Comparison of ENCODE assay signal across 14 cellular contexts in genomic region chr5:74625742-74626241, GRCh38. TPM values are rescaled to one million over a fixed set of nuclear protein-coding genes. Genes with fewer than 3 reads are reported as not detected.
DNase-seq lines count a peak whose midpoint lies in the region; ATAC-seq and TF ChIP-seq lines count a peak whose summit lies in the region.
"Had no signal": no experiment of that assay in that cellular context is flagged by ENCODE, and none has a peak within 500 bp of the region (broad histone marks: within the 10 kb centered on the region; RNA-seq: fewer than 3 reads in every experiment).

No MANE protein-coding gene starts in this region.

- H3K79me2 ChIP-seq in PC-9 (ENCODE audit: low read depth): peaks cover 42% of the 10 kb centered on the region
- no peaks in the 10 kb centered on the region for H3K79me2 ChIP-seq in Karpas-422 (ENCODE audit: low read length)

- CTCF ChIA-PET in PC-9 (lab: Charles Lee): no interaction called here

- H3K9me2 ChIP-seq in PC-9 (ENCODE audit: insufficient read depth): no peaks in the 10 kb centered on the region
- no peaks in the 10 kb centered on the region for H3K9me2 ChIP-seq in Karpas-422 (replicated peaks; ENCODE audit: insufficient read depth, low read length)

- TF ChIP-seq CTCF in PC-9 (conservative IDR thresholded peaks at IDR 0.05): peak; percentile 48
- peak; percentile 40 for TF ChIP-seq CTCF in epithelial cell of proximal tubule (conservative IDR thresholded peaks at IDR 0.05; ENCODE audit: low read depth, low read length)
- peak; percentile 25 for TF ChIP-seq CTCF in progenitor cell of endocrine pancreas (IDR thresholded peaks at IDR 0.05; ENCODE audit: unreplicated experiment)

- H3K27ac ChIP-seq in PC-9 (peak overlapping the region; percentile 94), Karpas-422 (ENCODE audit: low read length) (no peak overlapping the region)
- H3K27ac ChIP-seq: A549, heart left ventricle had no signal

- H3K27ac Mint-ChIP-seq in progenitor cell of endocrine pancreas: no peak overlapping the region
- H3K27ac Mint-ChIP-seq: activated CD8-positive, alpha-beta T cell treated with anti-CD3 and anti-CD28 coated beads for 36 hours had no signal

- POLR2A ChIA-PET in PC-9 (lab: Charles Lee; ENCODE audit: unreplicated experiment): no interaction called here

- no peaks in the 10 kb centered on the region for H3K27me3 Mint-ChIP-seq in progenitor cell of endocrine pancreas

- H3K4me1 ChIP-seq in PC-9 (replicated peaks; ENCODE audit: insufficient read depth): peaks cover 88% of the 10 kb centered on the region
- H3K4me1 ChIP-seq in Karpas-422 (ENCODE audit: low read length): peaks cover 4% of the 10 kb centered on the region; the same call in 1 of the 2 replicates

- H3K4me2 ChIP-seq in PC-9 (peak overlapping the region; percentile 71), Karpas-422 (ENCODE audit: low read depth, low read length, poor library complexity, severe bottlenecking) (no peak overlapping the region)

- DNase-seq in NCI-H1105 treated with DMSO at 0.1 percent for 48 hours (lab: John Stamatoyannopoulos, UW) (peak; percentile 10), NCI-H1105 (lab: John Stamatoyannopoulos, UW) (no peak), PC-9 (no peak), epithelial cell of proximal tubule (ENCODE audit: low read depth) (no peak), progenitor cell of endocrine pancreas (ENCODE audit: low spot score, unreplicated experiment) (no peak), NCI-H2227 (lab: John Stamatoyannopoulos, UW; ENCODE audit: unreplicated experiment) (no peak), Karpas-422 (no peak)
- DNase-seq: activated CD8-positive, alpha-beta T cell treated with anti-CD3 and anti-CD28 coated beads for 36 hours; heart left ventricle; naive B cell; NCI-H1092; SHP77 had no signal

- ATAC-seq in HG02840 (IDR thresholded peaks at IDR 0.05; ENCODE audit: low FRiP score, unreplicated experiment): no peak
- ATAC-seq: activated CD8-positive, alpha-beta T cell treated with anti-CD3 and anti-CD28 coated beads for 36 hours had no signal

- peaks cover 46% of the 10 kb centered on the region for H3K4me1 Mint-ChIP-seq in progenitor cell of endocrine pancreas (ENCODE audit: low read depth)

- peaks cover 59% of the 10 kb centered on the region for H3F3A ChIP-seq in PC-9 (ENCODE audit: insufficient read depth, low read depth)

- H3K4me3 ChIP-seq in PC-9 (no peak overlapping the region), epithelial cell of proximal tubule (ENCODE audit: low read depth, low read length) (no peak overlapping the region), Karpas-422 (ENCODE audit: low read length) (no peak overlapping the region)
- H3K4me3 ChIP-seq: A549, heart left ventricle had no signal

- no peaks in the 10 kb centered on the region for H4K20me1 ChIP-seq in PC-9 (ENCODE audit: insufficient read depth)
- H4K20me1 ChIP-seq in Karpas-422 (ENCODE audit: insufficient read depth, low read depth, low read length): no peaks in the 10 kb centered on the region

- no peak overlapping the region for H3K9ac ChIP-seq in Karpas-422 (ENCODE audit: low read length)

- H3K36me3 ChIP-seq in PC-9 (ENCODE audit: low read depth) (peaks cover 36% of the 10 kb centered on the region), Karpas-422 (ENCODE audit: insufficient read depth, low read length) (no peaks in the 10 kb centered on the region)

- no peaks in the 10 kb centered on the region for H3K9me3 Mint-ChIP-seq in progenitor cell of endocrine pancreas (ENCODE audit: low read depth)
- H3K9me3 Mint-ChIP-seq: activated CD8-positive, alpha-beta T cell treated with anti-CD3 and anti-CD28 coated beads for 36 hours; naive B cell had no signal

- no peaks in the 10 kb centered on the region for H3K9me3 ChIP-seq in PC-9 (ENCODE audit: insufficient read depth, low read depth)
- H3K9me3 ChIP-seq in Karpas-422 (ENCODE audit: low read length): no peaks in the 10 kb centered on the region
- H3K9me3 ChIP-seq: A549, heart left ventricle had no signal

- H3K36me3 Mint-ChIP-seq in progenitor cell of endocrine pancreas (ENCODE audit: insufficient read depth): peaks cover 8% of the 10 kb centered on the region
- H3K36me3 Mint-ChIP-seq: naive B cell had no signal

- H3K4me3 Mint-ChIP-seq in progenitor cell of endocrine pancreas (ENCODE audit: low read depth): no peak overlapping the region
- H3K4me3 Mint-ChIP-seq: activated CD8-positive, alpha-beta T cell treated with anti-CD3 and anti-CD28 coated beads for 36 hours had no signal

- H2AFZ ChIP-seq in PC-9: no peak overlapping the region
- no peak overlapping the region for H2AFZ ChIP-seq in Karpas-422 (ENCODE audit: low read length)

- intact Hi-C loops in PC-9 (cut with micrococcal nuclease; ENCODE audit: unreplicated experiment): loop anchor here (2.0 kb wide), 2 partner anchors 15 to 49 kb away; partner anchors contain the start of gene ENC1

- H3K27me3 ChIP-seq in PC-9 (ENCODE audit: insufficient read depth, low read depth) (no peaks in the 10 kb centered on the region), Karpas-422 (ENCODE audit: low read length) (no peaks in the 10 kb centered on the region)
- H3K27me3 ChIP-seq: heart left ventricle had no signal

- no TSS peak for BruUV-seq in PC-9 (replicated peaks; lab: Mats Ljungman, UMichigan)

RNA-seq across cellular contexts. Expression of gene ENC1, which starts 14.7 kb away (rescaled TPM):
- total RNA-seq in PC-9 (2021) (38.8 and 53.6 TPM in 2 replicates), epithelial cell of proximal tubule (65.8 and 90.5 TPM in 2 replicates), progenitor cell of endocrine pancreas (71.7 and 78.7 TPM in 2 replicates)
- total RNA-seq in Karpas-422 (2014; rRNA removed; shearing (Covaris generic); ENCODE audit: low replicate concordance): 0.15 and 0.25 TPM in 2 replicates

RNA-seq across cellular contexts. Expression of gene HEXB, which starts 59.2 kb away (rescaled TPM):
- total RNA-seq in PC-9 (2021) (84.6 and 92.3 TPM in 2 replicates), epithelial cell of proximal tubule (94.2 and 119 TPM in 2 replicates), progenitor cell of endocrine pancreas (59.9 and 61.4 TPM in 2 replicates)
- total RNA-seq in Karpas-422 (2014; rRNA removed; shearing (Covaris generic); ENCODE audit: low replicate concordance): 70.2 and 74.3 TPM in 2 replicates

Comparison
In these comparisons a context has a peak if more than half of its experiments do, and no peak if none do; other contexts are left out.
1. RNA of gene ENC1, which starts 14.7 kb away (total RNA-seq): 65.8 to 90.5 TPM in epithelial cell of proximal tubule, 71.7 to 78.7 TPM in progenitor cell of endocrine pancreas and 38.8 to 53.6 TPM in PC-9; 0.15 to 0.25 TPM in Karpas-422; every median in the first group is over 10 times any median in the second.
2. Peak in every context shown above with its lines, with median percentiles within 50 percentile points of each other: CTCF ChIP-seq.